In genomic region chr14:80927385-80927989, GRCh38 we compare ENCODE assay signal across 25 cellular contexts. TPM values are rescaled to one million over a fixed set of nuclear protein-coding genes. Genes with fewer than 3 reads are reported as not detected.
A peak's percentile ranks its signal among the peaks of the same experiment; 100 is the strongest.
DNase-seq lines count a peak whose midpoint lies in the region; ATAC-seq, FAIRE-seq and TF ChIP-seq lines count a peak whose summit lies in the region.
"Had no signal": no experiment of that assay in that cellular context is flagged by ENCODE, and none has a peak within 500 bp of the region (broad histone marks: within the 10 kb centered on the region; RNA-seq: fewer than 3 reads in every experiment).

No MANE protein-coding gene starts in this region.

- H3K9me3 Mint-ChIP-seq in CD14-positive monocyte (peaks cover 0 to 9% (median 5%) of the 10 kb centered on the region in 7 donors), HFFc6 (no peaks in the 10 kb centered on the region)
- H3K9me3 Mint-ChIP-seq: natural killer cell treated with Interleukin-12 subunit alpha and Interleukin-12 subunit beta and Interleukin-15 and Interleukin-18, amount 100 ng/mL, for 72 hours; stimulated activated effector memory CD8-positive, alpha-beta T cell treated with anti-CD3 and anti-CD28 coated beads, Interleukin-12 subunit alpha, Interleukin-12 subunit beta, amount 100 ng/mL, for 72 hours had no signal

- dilution Hi-C loops in keratinocyte (cut with MboI; ENCODE audit: extremely low pct_ligation_motif_present, low sequenced_read_pairs), result no loop called here

- no peaks in the 10 kb centered on the region for H4K20me1 ChIP-seq in GM12878 (ENCODE audit: control insufficient read depth, insufficient read depth)
- H4K20me1 ChIP-seq in keratinocyte (ENCODE audit: control insufficient read depth, extremely low read depth, insufficient read depth, low read length), result no peaks in the 10 kb centered on the region
- no peaks in the 10 kb centered on the region for H4K20me1 ChIP-seq in MM.1S (ENCODE audit: insufficient read depth, low read length)

- H3K4me1 Mint-ChIP-seq in CD14-positive monocyte (peaks cover 47% of the 10 kb centered on the region), HFFc6 (ENCODE audit: low read depth) (peaks cover 65% of the 10 kb centered on the region)

- H3K4me2 ChIP-seq in GM12878 (ENCODE audit: control insufficient read depth, insufficient read depth) (no peak overlapping the region), keratinocyte (ENCODE audit: control insufficient read depth, extremely low read depth, insufficient read depth, low read depth, low read length) (no peak overlapping the region), MM.1S (ENCODE audit: low read depth, low read length) (no peak overlapping the region)

- peaks cover 5% of the 10 kb centered on the region; the same call in 2 of the 3 replicates for H3K9me3 ChIP-seq in GM12878 (replicated peaks; ENCODE audit: control insufficient read depth, insufficient read depth, low read length)
- no peaks in the 10 kb centered on the region for H3K9me3 ChIP-seq in keratinocyte (ENCODE audit: control insufficient read depth, low read depth, low read length)
- H3K9me3 ChIP-seq in MM.1S (replicated peaks; ENCODE audit: insufficient read depth, low read length), result no peaks in the 10 kb centered on the region
- H3K9me3 ChIP-seq: ascending aorta, esophagus muscularis mucosa, MG63, thoracic aorta had no signal

- CTCF ChIA-PET in GM12878 (lab: Yijun Ruan, JAX), result interaction anchor here (1.2 to 1.5 kb wide), 2 partner anchors 36 to 60 kb away, joined by 3 read pairs; no protein-coding TSS in a partner anchor

- in situ Hi-C loops in GM12878 (cut with MboI), result no loop called here

- H3F3A ChIP-seq in MM.1S (ENCODE audit: insufficient read depth, low read length), result peaks cover 25% of the 10 kb centered on the region

- H3K27ac ChIP-seq in GM12878 (ENCODE audit: control insufficient read depth, insufficient read depth) (no peak overlapping the region), keratinocyte (ENCODE audit: control insufficient read depth, insufficient read depth, low read length) (no peak overlapping the region), MM.1S (ENCODE audit: low read length) (no peak overlapping the region)
- H3K27ac ChIP-seq: ascending aorta, esophagus muscularis mucosa, thoracic aorta had no signal

- H3K27ac Mint-ChIP-seq in CD14-positive monocyte, result no peak overlapping the region
- peak overlapping the region; percentile 44; the same call in 1 of the 2 replicates for H3K27ac Mint-ChIP-seq in HFFc6
- H3K27ac Mint-ChIP-seq: activated CD4-positive, alpha-beta T cell treated with anti-CD3 and anti-CD28 coated beads, Interleukin-2, amount 10 ng/mL, durations not matched to agents 7 days and 5 days; dendritic cell treated with granulocyte-macrophage colony-stimulating factor and Interleukin-4, amounts not matched to agents 40 ng/mL and 50 ng/mL, for 4 days; natural killer cell treated with Interleukin-12 subunit alpha and Interleukin-12 subunit beta and Interleukin-15 and Interleukin-18, amount 100 ng/mL, for 72 hours; stimulated activated effector memory CD8-positive, alpha-beta T cell treated with anti-CD3 and anti-CD28 coated beads, Interleukin-12 subunit alpha, Interleukin-12 subunit beta, amount 100 ng/mL, for 72 hours had no signal

- H2AFZ ChIP-seq in GM12878 (ENCODE audit: control insufficient read depth, low read depth, low read length) (no peak overlapping the region), keratinocyte (ENCODE audit: control insufficient read depth, low read length) (peak overlapping the region; percentile 2), MM.1S (ENCODE audit: low read length) (no peak overlapping the region)

- POLR2A ChIA-PET in GM12878 (lab: Charles Lee), result no interaction called here

- RAD21 ChIA-PET in GM12878 (lab: Charles Lee; ENCODE audit: unreplicated experiment), result no interaction called here

- ATAC-seq in GM12878 (no peak), GM19023 (IDR thresholded peaks at IDR 0.05; ENCODE audit: unreplicated experiment) (no peak)
- ATAC-seq: natural killer cell treated with Interleukin-12 subunit alpha and Interleukin-12 subunit beta and Interleukin-15 and Interleukin-18, amount 100 ng/mL, for 72 hours; stimulated activated effector memory CD8-positive, alpha-beta T cell treated with anti-CD3 and anti-CD28 coated beads, Interleukin-12 subunit alpha, Interleukin-12 subunit beta, amount 100 ng/mL, for 72 hours had no signal

- DNase-seq in CD14-positive monocyte (ENCODE audit: low spot score) (no peak), HFFc6 (no peak), GM12878 (ENCODE audit: low read depth, low spot score) (no peak), keratinocyte (ENCODE audit: low read depth, low spot score) (no peak), SKM-1 treated with dmso at 0.1 percent for 144 hours (lab: John Stamatoyannopoulos, UW; ENCODE audit: unreplicated experiment) (no peak), MM.1S (no peak)
- no peak for DNase-seq in activated naive CD4-positive, alpha-beta T cell treated with anti-CD3 and anti-CD28 coated beads, Interleukin-2, amount 50 U/mL, for 16 hours
- DNase-seq: activated CD4-positive, alpha-beta T cell treated with anti-CD3 and anti-CD28 coated beads, Interleukin-2, amount 10 ng/mL, durations not matched to agents 7 days and 5 days; activated naive CD4-positive, alpha-beta T cell treated with Interleukin-2 at 50 U/mL for 16 hours; MG63; NCI-H2029 treated with DMSO at 0.1 percent for 48 hours; NCI-H524 had no signal

- intact Hi-C loops in CD14-positive monocyte (cut with micrococcal nuclease), result no loop called here
- intact Hi-C loops in GM12878 (cut with micrococcal nuclease; ENCODE audit: unreplicated experiment), result no loop called here

- H3K27me3 ChIP-seq in GM12878 (replicated peaks in 1 of 2; ENCODE audit: control insufficient read depth in 2 of 2, insufficient read depth in 2 of 2, low read length in 1 of 2) (no peaks in the 10 kb centered on the region), keratinocyte (ENCODE audit: control insufficient read depth, extremely low read depth, insufficient read depth, low read length) (no peaks in the 10 kb centered on the region), MM.1S (replicated peaks; ENCODE audit: insufficient read depth, low read length) (no peaks in the 10 kb centered on the region)
- H3K27me3 ChIP-seq: ascending aorta, esophagus muscularis mucosa, heart left ventricle, MG63 had no signal

- BruUV-seq in GM12878 (replicated peaks; lab: Mats Ljungman, UMichigan), result no TSS peak

- H3K79me2 ChIP-seq in GM12878 (ENCODE audit: control insufficient read depth, insufficient read depth, low read length), result no peaks in the 10 kb centered on the region
- H3K79me2 ChIP-seq in keratinocyte (ENCODE audit: control insufficient read depth, insufficient read depth, low read length), result peaks cover 16% of the 10 kb centered on the region
- peaks cover 32% of the 10 kb centered on the region for H3K79me2 ChIP-seq in MM.1S (ENCODE audit: low read length)

- H3K4me1 ChIP-seq in GM12878 (ENCODE audit: control insufficient read depth, insufficient read depth, low read length), result peaks cover 29% of the 10 kb centered on the region
- H3K4me1 ChIP-seq in keratinocyte (ENCODE audit: control insufficient read depth, extremely low read depth, insufficient read depth, low read length), result peaks cover 23% of the 10 kb centered on the region
- peaks cover 28% of the 10 kb centered on the region for H3K4me1 ChIP-seq in MM.1S (ENCODE audit: low read length)
- H3K4me1 ChIP-seq: ascending aorta, esophagus muscularis mucosa had no signal

- H3K36me3 Mint-ChIP-seq in CD14-positive monocyte (peaks cover 20 to 26% of the 10 kb centered on the region in 2 donors), HFFc6 (ENCODE audit: low read depth) (peaks cover 18% of the 10 kb centered on the region)
- H3K36me3 Mint-ChIP-seq: stimulated activated effector memory CD8-positive, alpha-beta T cell treated with anti-CD3 and anti-CD28 coated beads, Interleukin-12 subunit alpha, Interleukin-12 subunit beta, amount 100 ng/mL, for 72 hours had no signal

- H3K36me3 ChIP-seq in GM12878 (ENCODE audit: control insufficient read depth in 2 of 2, insufficient read depth in 2 of 2, low read length in 1 of 2), result no peaks in the 10 kb centered on the region
- H3K36me3 ChIP-seq in keratinocyte (ENCODE audit: control insufficient read depth in 2 of 2, extremely low read depth in 1 of 2, insufficient read depth in 2 of 2, low read length in 2 of 2), result no peaks in the 10 kb centered on the region
- no peaks in the 10 kb centered on the region for H3K36me3 ChIP-seq in MM.1S (replicated peaks; ENCODE audit: insufficient read depth, low read length)
- H3K36me3 ChIP-seq: ascending aorta, esophagus muscularis mucosa, heart left ventricle, MG63, thoracic aorta had no signal

- H3K4me3 ChIP-seq in GM12878 (no peak overlapping the region), keratinocyte (ENCODE audit: control insufficient read depth in 2 of 3, extremely low read depth in 1 of 3, insufficient read depth in 2 of 3, low read depth in 1 of 3, low read length in 3 of 3) (no peak overlapping the region), MM.1S (ENCODE audit: low read length) (no peak overlapping the region)
- H3K4me3 ChIP-seq: ascending aorta, esophagus muscularis mucosa, heart left ventricle, MG63, thoracic aorta had no signal

- H3K27me3 Mint-ChIP-seq in CD14-positive monocyte (ENCODE audit: low read depth in 3 of 3) (peaks cover 0 to 2% (median 0%) of the 10 kb centered on the region in 3 donors), HFFc6 (ENCODE audit: insufficient read depth) (no peaks in the 10 kb centered on the region)
- H3K27me3 Mint-ChIP-seq: activated CD4-positive, alpha-beta T cell treated with anti-CD3 and anti-CD28 coated beads, Interleukin-2, amount 10 ng/mL, durations not matched to agents 7 days and 5 days; dendritic cell treated with granulocyte-macrophage colony-stimulating factor and Interleukin-4, amounts not matched to agents 40 ng/mL and 50 ng/mL, for 4 days had no signal

- no peak for TF ChIP-seq RAD21 in GM12878 (IDR thresholded peaks at IDR 0.05; ENCODE audit: insufficient read depth, low read depth, low read length)

- TF ChIP-seq CTCF in CD14-positive monocyte (IDR thresholded peaks at IDR 0.05) (peak; percentile 21), HFFc6 (IDR thresholded peaks at IDR 0.05) (peak; percentile 48), GM12878 (IDR thresholded peaks at IDR 0.05 in 2 of 3, conservative IDR thresholded peaks at IDR 0.05 in 1 of 3; ENCODE audit: control insufficient read depth in 2 of 3, extremely low read depth in 1 of 3, insufficient read depth in 1 of 3, low read depth in 3 of 3, low read length in 3 of 3) (peak in 2 of 3 experiments; percentile 8 to 26; a peak in 1 of 6 replicates), keratinocyte (optimal IDR thresholded peaks at IDR 0.05 in 1 of 3, IDR thresholded peaks at IDR 0.05 in 1 of 3, conservative IDR thresholded peaks at IDR 0.05 in 1 of 3; ENCODE audit: extremely low read depth in 1 of 3, insufficient read depth in 2 of 3, low read length in 3 of 3) (peak; percentile 13 to 31 (median 27)), MM.1S (IDR thresholded peaks at IDR 0.05; ENCODE audit: low read length) (no peak)

- TF ChIP-seq EP300 in GM12878 (IDR thresholded peaks at IDR 0.05; ENCODE audit: borderline replicate concordance in 1 of 2, control insufficient read depth in 1 of 2, low read depth in 2 of 2, low read length in 2 of 2), result no peak

- WGBS in GM12878 (ENCODE audit: insufficient coverage, insufficient replicate concordance, low lambda C conversion rate, missing lambda C conversion rate), result 77% methylated on average over 3 of the region's 3 CpGs

- no peaks in the 10 kb centered on the region for H3K9me1 ChIP-seq in keratinocyte (ENCODE audit: control insufficient read depth, extremely low read depth, insufficient read depth, low read length)

- H3K9ac ChIP-seq in GM12878 (ENCODE audit: control insufficient read depth, insufficient read depth, low read length) (no peak overlapping the region), keratinocyte (ENCODE audit: control insufficient read depth, extremely low read depth, insufficient read depth, low read length) (no peak overlapping the region), MM.1S (ENCODE audit: low read length) (no peak overlapping the region)

- H3K4me3 Mint-ChIP-seq in CD14-positive monocyte (no peak overlapping the region), HFFc6 (no peak overlapping the region)
- H3K4me3 Mint-ChIP-seq: activated CD4-positive, alpha-beta T cell treated with anti-CD3 and anti-CD28 coated beads, Interleukin-2, amount 10 ng/mL, durations not matched to agents 7 days and 5 days; dendritic cell treated with granulocyte-macrophage colony-stimulating factor and Interleukin-4, amounts not matched to agents 40 ng/mL and 50 ng/mL, for 4 days; natural killer cell treated with Interleukin-12 subunit alpha and Interleukin-12 subunit beta and Interleukin-15 and Interleukin-18, amount 100 ng/mL, for 72 hours; stimulated activated effector memory CD8-positive, alpha-beta T cell treated with anti-CD3 and anti-CD28 coated beads, Interleukin-12 subunit alpha, Interleukin-12 subunit beta, amount 100 ng/mL, for 72 hours had no signal

- TF ChIP-seq POLR2A in GM12878 (IDR thresholded peaks at IDR 0.05; ENCODE audit: low read depth, low read length), result no peak

- no peaks in the 10 kb centered on the region for H3K9me2 ChIP-seq in MM.1S (replicated peaks; ENCODE audit: insufficient read depth, low read length)

- SMC1A ChIA-PET in GM12878 (lab: Charles Lee; ENCODE audit: uncharacterized antibody, unreplicated experiment), result no interaction called here

- FAIRE-seq in GM12878 (lab: Jason Lieb, UNC), result no peak
- no peak for FAIRE-seq in keratinocyte (lab: Jason Lieb, UNC)
- FAIRE-seq: HTR-8/SVneo, islet of Langerhans, TTC549 had no signal

RNA-seq across cellular contexts. Expression of gene CEP128, which starts 14.1 kb away (rescaled TPM):
- polyA plus RNA-seq in CD14-positive monocyte (under 1 TPM; 0.41 to 0.62 TPM), GM12878 (2011; rRNA removed) (2.6 and 3.6 TPM in 2 replicates), GM12878 (2014; fragmentation: Illumina TruSeq; extraction: Trizol) (3.3 and 4.8 TPM in 2 replicates), GM12878 (2014; fragmentation: Nextera tagmentation; extraction: Ambion mirVana) (1 to 10 TPM; 1.1 to 2.4 TPM), GM12878 (2014; rRNA removed) (1.4 and 1.7 TPM in 2 replicates), GM12878 (2016; fragmentation: Nextera tagmentation; extraction: Ambion mirVana) (1 to 10 TPM; 5.6 to 6.7 TPM), keratinocyte (1.0 to 2.9 TPM (median 2.6 TPM) in 3 replicates)
- total RNA-seq in HFFc6 (2021; fragmentation: NEBNext Ultra II Directional; extraction: Animal tissue kit (Norgen Biotek cat#: 25700)), result 10 to 100 TPM in 1 of 6 experiments, 1 to 10 TPM in 5; 4.8 to 10.3 (median 8.8) TPM
- total RNA-seq in GM12878 (2013; cell fraction: nucleolus; rRNA removed), result 25.0 and 28.0 TPM in 2 replicates
- total RNA-seq in GM12878 (2014; rRNA removed) (3.6 and 4.3 TPM in 2 replicates), GM12878 (2014; rRNA removed; fragmentation: Illumina TruSeq; extraction: Trizol) (4.7 and 5.9 TPM in 2 replicates), GM12878 (2021) (6.7 and 7.7 TPM in 2 replicates)
- polyA plus RNA-seq in GM12878 (2011; ENCODE audit: low read depth), result 1.9 TPM
- 0.91 and 2.2 TPM in 2 replicates for polyA plus RNA-seq in GM12878 (2011; cell fraction: cytosol; rRNA removed)
- 5.1 and 6.1 TPM in 2 replicates for polyA plus RNA-seq in GM12878 (2011; cell fraction: nucleus; rRNA removed)
- polyA plus RNA-seq in GM12878 (2012), result 2.4 and 2.5 TPM in 2 replicates
- polyA minus RNA-seq in GM12878 (2011; rRNA and poly(A)+ RNA removed), result 8.0 and 11.2 TPM in 2 replicates
- polyA minus RNA-seq in GM12878 (2011; cell fraction: cytosol; rRNA and poly(A)+ RNA removed), result 1.2 and 3.7 TPM in 2 replicates
- polyA minus RNA-seq in GM12878 (2011; cell fraction: nucleus; rRNA and poly(A)+ RNA removed), result 13.7 and 26.2 TPM in 2 replicates
- polyA plus RNA-seq in keratinocyte (2011; ENCODE audit: low read depth), result 3.3 TPM
- 1.0 and 1.6 TPM in 2 replicates for polyA plus RNA-seq in keratinocyte (2011; cell fraction: cytosol; rRNA removed)
- polyA plus RNA-seq in keratinocyte (2011; cell fraction: nucleus; rRNA removed), result 2.7 and 3.0 TPM in 2 replicates
- 1.3 and 3.4 TPM in 2 replicates for polyA plus RNA-seq in keratinocyte (2012; ENCODE audit: low replicate concordance)
- 3.8 to 14.1 TPM (median 5.2 TPM) in 3 replicates for polyA minus RNA-seq in keratinocyte
- 0.96 TPM for polyA minus RNA-seq in keratinocyte (2011; cell fraction: cytosol; rRNA and poly(A)+ RNA removed)
- polyA minus RNA-seq in keratinocyte (2011; cell fraction: nucleus; rRNA and poly(A)+ RNA removed), result 4.6 and 14.4 TPM in 2 replicates

RNA-seq across cellular contexts. Expression of gene TSHR, which starts 27.9 kb away (rescaled TPM):
- polyA plus RNA-seq in CD14-positive monocyte, result not detected
- not detected for total RNA-seq in HFFc6 (2021; fragmentation: NEBNext Ultra II Directional; extraction: Animal tissue kit (Norgen Biotek cat#: 25700))
- total RNA-seq in GM12878 (2013; cell fraction: nucleolus; rRNA removed), result not detected in 2 replicates
- 0.06 TPM in 1 of 2 replicates, not detected in the other for total RNA-seq in GM12878 (2014; rRNA removed)
- total RNA-seq in GM12878 (2014; rRNA removed; fragmentation: Illumina TruSeq; extraction: Trizol), result not detected in 2 replicates
- not detected in 2 replicates for total RNA-seq in GM12878 (2021)
- polyA plus RNA-seq in GM12878 (2011; ENCODE audit: low read depth), result not detected
- polyA plus RNA-seq in GM12878 (2011; rRNA removed), result not detected in 2 replicates
- polyA plus RNA-seq in GM12878 (2011; cell fraction: cytosol; rRNA removed), result not detected in 2 replicates
- polyA plus RNA-seq in GM12878 (2011; cell fraction: nucleus; rRNA removed), result not detected in 2 replicates
- polyA plus RNA-seq in GM12878 (2012), result 0.14 and 0.20 TPM in 2 replicates
- polyA plus RNA-seq in GM12878 (2014; fragmentation: Illumina TruSeq; extraction: Trizol), result not detected in 2 replicates
- not detected for polyA plus RNA-seq in GM12878 (2014; fragmentation: Nextera tagmentation; extraction: Ambion mirVana)
- not detected in 2 replicates for polyA plus RNA-seq in GM12878 (2014; rRNA removed)
- under 1 TPM in 1 of 2 experiments, not detected in 1; 0.31 TPM for polyA plus RNA-seq in GM12878 (2016; fragmentation: Nextera tagmentation; extraction: Ambion mirVana)
- not detected in 2 replicates for polyA minus RNA-seq in GM12878 (2011; rRNA and poly(A)+ RNA removed)
- not detected in 2 replicates for polyA minus RNA-seq in GM12878 (2011; cell fraction: cytosol; rRNA and poly(A)+ RNA removed)
- polyA minus RNA-seq in GM12878 (2011; cell fraction: nucleus; rRNA and poly(A)+ RNA removed), result not detected in 2 replicates
- polyA plus RNA-seq in keratinocyte, result 0.03 TPM in 1 of 3 replicates, not detected in the others
- not detected for polyA plus RNA-seq in keratinocyte (2011; ENCODE audit: low read depth)
- polyA plus RNA-seq in keratinocyte (2011; cell fraction: cytosol; rRNA removed), result not detected in 2 replicates
- not detected in 2 replicates for polyA plus RNA-seq in keratinocyte (2011; cell fraction: nucleus; rRNA removed)
- polyA plus RNA-seq in keratinocyte (2012; ENCODE audit: low replicate concordance), result 0.13 TPM in 1 of 2 replicates, not detected in the other
- not detected in 3 replicates for polyA minus RNA-seq in keratinocyte
- not detected for polyA minus RNA-seq in keratinocyte (2011; cell fraction: cytosol; rRNA and poly(A)+ RNA removed)
- polyA minus RNA-seq in keratinocyte (2011; cell fraction: nucleus; rRNA and poly(A)+ RNA removed), result not detected in 2 replicates
- total RNA-seq: ascending aorta; heart left ventricle; lung microvascular endothelial cell; natural killer cell treated with Interleukin-12 subunit alpha and Interleukin-12 subunit beta and Interleukin-15 and Interleukin-18, amount 100 ng/mL, for 72 hours; pulmonary artery endothelial cell had no signal
- polyA plus RNA-seq: heart left ventricle had no signal
